Comparison of ENCODE assay signal across 8 cellular contexts in the genomic region with DNA sequence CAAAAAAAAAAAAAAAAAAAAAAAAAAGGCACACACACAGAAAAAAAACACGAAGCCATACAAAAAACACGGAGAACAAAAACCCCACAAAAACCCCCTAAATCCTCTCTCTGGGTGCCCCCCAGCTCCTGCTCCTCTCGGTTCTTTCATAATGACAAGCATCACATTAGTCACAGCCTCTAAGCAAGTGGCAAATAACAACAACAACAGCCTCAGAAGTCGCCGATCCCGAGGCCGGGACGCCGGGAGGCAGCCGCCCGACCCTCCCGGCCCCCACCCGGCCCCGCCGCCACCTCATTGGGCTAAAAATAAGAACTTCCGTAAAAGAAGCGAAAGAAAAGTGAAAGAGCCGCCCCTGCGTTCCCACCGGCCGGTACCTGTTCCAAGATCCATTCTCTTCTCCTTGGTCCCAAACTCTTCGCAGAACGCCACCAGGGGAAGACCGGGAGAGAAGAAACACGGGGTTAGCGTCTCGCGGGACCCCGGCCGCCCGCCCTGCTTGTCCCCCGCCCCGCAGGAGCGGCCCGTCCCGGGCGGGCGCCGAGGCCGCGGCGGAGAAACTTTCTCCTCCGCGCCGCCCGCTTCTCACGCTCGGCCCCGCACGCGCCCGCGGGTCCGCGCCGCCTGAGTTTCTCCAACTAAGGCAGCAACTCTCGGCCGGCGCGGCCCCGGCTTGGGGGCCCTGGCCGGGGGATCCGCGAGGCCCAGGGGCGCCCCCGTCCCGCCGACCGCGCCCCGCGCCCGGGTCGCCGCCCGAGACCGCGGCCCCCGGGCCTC.
DNase-seq lines count a peak whose midpoint lies in the region; ATAC-seq and TF ChIP-seq lines count a peak whose summit lies in the region.

No MANE protein-coding gene starts in this region.

- ATAC-seq in GM21423 (IDR thresholded peaks at IDR 0.05; ENCODE audit: unreplicated experiment) (peak; percentile 20), HG03097 (IDR thresholded peaks at IDR 0.05; ENCODE audit: low FRiP score, unreplicated experiment) (no peak)

- peaks cover 9% of the 10 kb centered on the region for H3K27me3 Mint-ChIP-seq in osteocyte (ENCODE audit: unreplicated experiment)

- TF ChIP-seq CTCF in fibroblast of lung (conservative IDR thresholded peaks at IDR 0.05 in 1 of 2, IDR thresholded peaks at IDR 0.05 in 1 of 2; ENCODE audit: low read depth in 1 of 2, low read length in 2 of 2) (no peak), osteocyte (IDR thresholded peaks at IDR 0.05) (no peak)

- H4K20me1 ChIP-seq in fibroblast of lung (ENCODE audit: control insufficient read depth, extremely low read depth, insufficient read depth, low read length) = no peaks in the 10 kb centered on the region

- no peaks in the 10 kb centered on the region for H3K9me3 ChIP-seq in fibroblast of lung (ENCODE audit: control insufficient read depth, insufficient read depth, low read depth, low read length)

- H2AFZ ChIP-seq in fibroblast of lung (ENCODE audit: low read length) = peak overlapping the region; percentile 55

- no peaks in the 10 kb centered on the region for H3K9me3 Mint-ChIP-seq in osteocyte (ENCODE audit: unreplicated experiment)

- H3K4me2 ChIP-seq in fibroblast of lung (ENCODE audit: extremely low read depth, insufficient read depth, low read length) = peak overlapping the region; percentile 90

- no peaks in the 10 kb centered on the region for H3K79me2 ChIP-seq in fibroblast of lung (ENCODE audit: control insufficient read depth, insufficient read depth, low read length)

- no peak overlapping the region for H3K27ac ChIP-seq in fibroblast of lung (ENCODE audit: insufficient read depth, low read length)

- no peaks in the 10 kb centered on the region for H3K36me3 Mint-ChIP-seq in osteocyte (ENCODE audit: unreplicated experiment)

- H3K27ac Mint-ChIP-seq in osteocyte (ENCODE audit: unreplicated experiment) = no peak overlapping the region

- H3K4me1 Mint-ChIP-seq in osteocyte (ENCODE audit: unreplicated experiment) = peaks cover 4% of the 10 kb centered on the region

- peak overlapping the region; percentile 35 to 62 (median 58) for H3K4me3 ChIP-seq in fibroblast of lung (replicated peaks in 1 of 4; ENCODE audit: control extremely low read depth in 1 of 4, insufficient read depth in 1 of 4, low read depth in 3 of 4, low read length in 4 of 4)

- H3K27me3 ChIP-seq in fibroblast of lung (ENCODE audit: control insufficient read depth, insufficient read depth, low read length) = no peaks in the 10 kb centered on the region

- H3K4me3 Mint-ChIP-seq in osteocyte (ENCODE audit: unreplicated experiment) = peak overlapping the region; percentile 74

- H3K9ac ChIP-seq in fibroblast of lung (ENCODE audit: insufficient read depth, low read length) = peak overlapping the region; percentile 30

- H3K4me1 ChIP-seq in fibroblast of lung (ENCODE audit: control insufficient read depth, extremely low read depth, insufficient read depth, low read length) = no peaks in the 10 kb centered on the region

- H3K36me3 ChIP-seq in fibroblast of lung (ENCODE audit: control insufficient read depth, insufficient read depth, low read length) = no peaks in the 10 kb centered on the region

- DNase-seq in CD1c-positive myeloid dendritic cell (ENCODE audit: extremely low spot score) (peak; percentile 67), NCI-H2196 treated with DMSO at 0.1 percent for 48 hours (lab: John Stamatoyannopoulos, UW; ENCODE audit: unreplicated experiment) (peak; percentile 13), fibroblast of lung (ENCODE audit: low read depth in 2 of 2) (peak in 1 of 2 donors; percentile 23), osteocyte (ENCODE audit: extremely low spot score, unreplicated experiment) (no peak), NCI-H2081 treated with DMSO at 0.1 percent for 48 hours (lab: John Stamatoyannopoulos, UW) (no peak)
- peak; percentile 66 for DNase-seq in activated CD8-positive, alpha-beta memory T cell treated with anti-CD3 and anti-CD28 coated beads, Interleukin-2, amount 50 U/mL, for 48 hours

Comparison
In these comparisons a context has a peak if more than half of its experiments do, and no peak if none do; other contexts are left out.
1. DNase-seq: peak in CD1c-positive myeloid dendritic cell (single experiment), NCI-H2196 treated with DMSO at 0.1 percent for 48 hours (single experiment) and activated CD8-positive, alpha-beta memory T cell treated with anti-CD3 and anti-CD28 coated beads, Interleukin-2, amount 50 U/mL, for 48 hours (single experiment); none in osteocyte (single experiment) and NCI-H2081 treated with DMSO at 0.1 percent for 48 hours (single experiment).